In genomic region chr3:170697803-170698350, GRCh38 we compare ENCODE assay signal across 1 cellular context.
TF ChIP-seq lines count a peak whose summit lies in the region.

No MANE protein-coding gene starts in this region.

TF ChIP-seq in WTC11, 78 proteins besides CTCF, POLR2A, EP300 and RAD21 (continued from another document):
- TF ChIP-seq USF1 (CRISPR knock-in tag; IDR thresholded peaks at IDR 0.05) (no peak), USF2 (CRISPR knock-in tag; IDR thresholded peaks at IDR 0.05) (no peak), ZNF232 (CRISPR knock-in tag; IDR thresholded peaks at IDR 0.05) (no peak), ZNF281 (CRISPR knock-in tag; IDR thresholded peaks at IDR 0.05) (no peak), EMX1 (CRISPR knock-in tag; IDR thresholded peaks at IDR 0.05) (no peak), CREB1 (CRISPR knock-in tag; IDR thresholded peaks at IDR 0.05) (no peak), FOXK1 (CRISPR knock-in tag; IDR thresholded peaks at IDR 0.05) (no peak), TP53 (CRISPR knock-in tag; IDR thresholded peaks at IDR 0.05) (no peak), ZNF671 (CRISPR knock-in tag; IDR thresholded peaks at IDR 0.05) (no peak), ATF2 (CRISPR knock-in tag; IDR thresholded peaks at IDR 0.05; ENCODE audit: borderline replicate concordance, low read depth) (no peak)
- TF ChIP-seq, protein P1, sequence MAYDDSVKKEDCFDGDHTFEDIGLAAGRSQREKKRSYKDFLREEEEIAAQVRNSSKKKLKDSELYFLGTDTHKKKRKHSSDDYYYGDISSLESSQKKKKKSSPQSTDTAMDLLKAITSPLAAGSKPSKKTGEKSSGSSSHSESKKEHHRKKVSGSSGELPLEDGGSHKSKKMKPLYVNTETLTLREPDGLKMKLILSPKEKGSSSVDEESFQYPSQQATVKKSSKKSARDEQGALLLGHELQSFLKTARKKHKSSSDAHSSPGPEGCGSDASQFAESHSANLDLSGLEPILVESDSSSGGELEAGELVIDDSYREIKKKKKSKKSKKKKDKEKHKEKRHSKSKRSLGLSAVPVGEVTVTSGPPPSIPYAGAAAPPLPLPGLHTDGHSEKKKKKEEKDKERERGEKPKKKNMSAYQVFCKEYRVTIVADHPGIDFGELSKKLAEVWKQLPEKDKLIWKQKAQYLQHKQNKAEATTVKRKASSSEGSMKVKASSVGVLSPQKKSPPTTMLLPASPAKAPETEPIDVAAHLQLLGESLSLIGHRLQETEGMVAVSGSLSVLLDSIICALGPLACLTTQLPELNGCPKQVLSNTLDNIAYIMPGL (CRISPR knock-in tag; IDR thresholded peaks at IDR 0.05), result no peak
- TF ChIP-seq, protein P2, sequence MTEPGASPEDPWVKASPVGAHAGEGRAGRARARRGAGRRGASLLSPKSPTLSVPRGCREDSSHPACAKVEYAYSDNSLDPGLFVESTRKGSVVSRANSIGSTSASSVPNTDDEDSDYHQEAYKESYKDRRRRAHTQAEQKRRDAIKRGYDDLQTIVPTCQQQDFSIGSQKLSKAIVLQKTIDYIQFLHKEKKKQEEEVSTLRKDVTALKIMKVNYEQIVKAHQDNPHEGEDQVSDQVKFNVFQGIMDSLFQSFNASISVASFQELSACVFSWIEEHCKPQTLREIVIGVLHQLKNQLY (CRISPR knock-in tag; IDR thresholded peaks at IDR 0.05), result no peak
